In genomic region chr1:51235611-51236547, GRCh38 we compare ENCODE assay signal across 8 cellular contexts. TPM values are rescaled to one million over a fixed set of nuclear protein-coding genes. Genes with fewer than 3 reads are reported as not detected.
DNase-seq lines count a peak whose midpoint lies in the region; ATAC-seq, FAIRE-seq and TF ChIP-seq lines count a peak whose summit lies in the region.

RNF11 (plus strand) TSS chr1:51236273; CDS start chr1:51236757, 484 bp downstream.

- H3K4me1 Mint-ChIP-seq in T-cell = peaks cover 22 to 39% (median 38%) of the 10 kb centered on the region in 3 donors

- H3K27ac ChIP-seq in adipose tissue (ENCODE audit: low read depth, low read length) (peak within 1 kb of the TSS; percentile 67), transverse colon (peak within 1 kb of the TSS; percentile 94 to 95 (median 94))

- DNase-seq in GM12891 (ENCODE audit: insufficient read length, low spot score) (peak; percentile 88), NCI-H1417 treated with DMSO at 0.1 percent for 48 hours (lab: John Stamatoyannopoulos, UW) (peak; percentile 67), T-cell (peak; percentile 81 to 95 (median 90)), cardiac septum (ENCODE audit: low spot score) (peak; percentile 97), pons (ENCODE audit: low spot score) (peak; percentile 90), transverse colon (peak; percentile 95)

- peaks cover 19 to 51% (median 42%) of the 10 kb centered on the region in 4 donors for H3K4me1 ChIP-seq in transverse colon

- intact Hi-C loops in cardiac septum (cut with DNase I) = loop anchor here (5.0 kb wide), 5 partner anchors 44 to 281 kb away; partner anchors contain the start of gene EPS15
- intact Hi-C loops in transverse colon (cut with DNase I; ENCODE audit: low total_unique reads) = no loop called here

- peak in 2 of 5 experiments; percentile 17 to 22 for TF ChIP-seq CTCF in transverse colon (IDR thresholded peaks at IDR 0.05)

- ATAC-seq in HG02763 (IDR thresholded peaks at IDR 0.05; ENCODE audit: unreplicated experiment) = peak; percentile 86
- ATAC-seq in T-cell (replicated peaks in 1 of 4) = peak; percentile 95 to 98 (median 96)

- TF ChIP-seq POLR2A in GM12891 (IDR thresholded peaks at IDR 0.05; ENCODE audit: low read depth, low read length) (peak; percentile 52; the same call in 1 of the 2 replicates), transverse colon (IDR thresholded peaks at IDR 0.05) (peak; percentile 90)

- TF ChIP-seq EP300 in transverse colon (IDR thresholded peaks at IDR 0.05; ENCODE audit: low read depth) = peak; percentile 3

- peak within 1 kb of the TSS; percentile 72 to 94 (median 86) for H3K4me3 ChIP-seq in transverse colon

- no peaks in the 10 kb centered on the region for H3K9me3 ChIP-seq in transverse colon

- H3K4me3 Mint-ChIP-seq in T-cell = peak within 1 kb of the TSS in 2 of 3 donors; percentile 96 to 97

- H3K36me3 ChIP-seq in transverse colon = no peaks in the 10 kb centered on the region

- CTCF ChIA-PET in T-cell (lab: Charles Lee) = interaction anchor here in 1 of 2 donors (0.7 to 1.1 kb wide), 5 partner anchors 43 to 1313 kb away, joined by 3 to 6 read pairs (median 5); no protein-coding TSS in a partner anchor

- WGBS in adipose tissue, 3 donors = 0 to 2% (median 1%) methylated on average over 29 to 59 of the region's 62 CpGs
- WGBS in transverse colon (ENCODE audit: low coverage in 1 of 2), 2 donors = 2 to 4% methylated on average over 14 to 46 of the region's 62 CpGs

- in situ Hi-C loops in transverse colon (cut with MboI; ENCODE audit: low pct_ligation_motif_present in 1 of 4, low pct_unique_long_range_greater_than_20kb in 1 of 4, low sequenced_read_pairs in 3 of 4) = no loop called here

- POLR2A ChIA-PET in T-cell (lab: Charles Lee) = interaction anchor here (0.5 to 1.2 kb wide), 7 partner anchors 18 to 1684 kb away, joined by 3 to 8 read pairs (median 4); no protein-coding TSS in a partner anchor

- peak; percentile 94 for FAIRE-seq in GM12891 (lab: Jason Lieb, UNC)

- H3K27me3 ChIP-seq in transverse colon = no peaks in the 10 kb centered on the region

- H3K36me3 Mint-ChIP-seq in T-cell = peaks cover 6% of the 10 kb centered on the region

- H3K27me3 Mint-ChIP-seq in T-cell = no peaks in the 10 kb centered on the region

- peak within 1 kb of the TSS; percentile 97 to 99 for H3K27ac Mint-ChIP-seq in T-cell

- H3K9me3 Mint-ChIP-seq in T-cell = no peaks in the 10 kb centered on the region

TF ChIP-seq in GM12891, 5 proteins besides CTCF, POLR2A, EP300 and RAD21:
- TF ChIP-seq PAX5 (IDR thresholded peaks at IDR 0.05; ENCODE audit: insufficient read depth, low read length, severe bottlenecking) = peak; percentile 2
- no peak for TF ChIP-seq SPI1 (IDR thresholded peaks at IDR 0.05; ENCODE audit: low read depth, low read length)
- TF ChIP-seq POLR2AphosphoS5 (IDR thresholded peaks at IDR 0.05; ENCODE audit: low read depth, low read length) = peak; percentile 76
- no peak for TF ChIP-seq POU2F2 (IDR thresholded peaks at IDR 0.05; ENCODE audit: low read depth, low read length)
- peak; percentile 74 for TF ChIP-seq TAF1 (IDR thresholded peaks at IDR 0.05; ENCODE audit: low read depth, low read length)

RNA-seq across cellular contexts. Expression of gene RNF11, which starts in this region (rescaled TPM):
- 28.0 TPM for polyA plus RNA-seq in GM12891 (2012; ENCODE audit: low read depth, missing spikeins)
- total RNA-seq in T-cell (10 to 100 TPM; 33.3 to 66.0 (median 39.8) TPM), cardiac septum (137 TPM), transverse colon (10 to 100 TPM; 34.8 to 72.5 (median 52.8) TPM)
- 100 to 1,000 TPM in 1 of 3 donors, 10 to 100 TPM in 2; 30.8 to 102 (median 81.6) TPM for polyA plus RNA-seq in adipose tissue

Comparison
In these comparisons a context has a peak if more than half of its experiments do, and no peak if none do; other contexts are left out.
1. Peak in every context shown above with its lines: DNase-seq, ATAC-seq, H3K4me3 ChIP-seq and H3K27ac ChIP-seq.